ENCODE assay signal across 1 cellular context in genomic region chr7:87220734-87221215, GRCh38.
TF ChIP-seq lines count a peak whose summit lies in the region.

No MANE protein-coding gene starts in this region.

TF ChIP-seq in HepG2, 621 proteins besides CTCF, POLR2A, EP300 and RAD21 (continued from another document and continues in another):
- no peak for TF ChIP-seq IRF1 (CRISPR knock-in tag; IDR thresholded peaks at IDR 0.05; ENCODE audit: low read depth)
- TF ChIP-seq ZNF839 (CRISPR knock-in tag; IDR thresholded peaks at IDR 0.05; ENCODE audit: borderline replicate concordance): no peak
- no peak for TF ChIP-seq ADNP (CRISPR knock-in tag; IDR thresholded peaks at IDR 0.05)
- 0 out of 2 replicates have a peak, but pooled peaks have one; percentile 1 for TF ChIP-seq ZNF709 (CRISPR knock-in tag; IDR thresholded peaks at IDR 0.05)
- TF ChIP-seq STAG1 (CRISPR knock-in tag; IDR thresholded peaks at IDR 0.05): no peak
- no peak for TF ChIP-seq PATZ1 (CRISPR knock-in tag; IDR thresholded peaks at IDR 0.05)
- 0 out of 2 replicates have a peak, but pooled peaks have one; percentile 9 for TF ChIP-seq NCOA1 (CRISPR knock-in tag; IDR thresholded peaks at IDR 0.05)
- TF ChIP-seq NR2F1 (CRISPR knock-in tag; IDR thresholded peaks at IDR 0.05): no peak
- TF ChIP-seq YY1 (IDR thresholded peaks at IDR 0.05; ENCODE audit: insufficient read depth, insufficient replicate concordance, low read depth, low read length): no peak
- TF ChIP-seq HMG20B (CRISPR knock-in tag; conservative IDR thresholded peaks at IDR 0.05): peak; percentile 7; the same call in 1 of the 2 replicates
- TF ChIP-seq GPBP1L1 (CRISPR knock-in tag; IDR thresholded peaks at IDR 0.05): no peak
- TF ChIP-seq ZNF816 (CRISPR knock-in tag; IDR thresholded peaks at IDR 0.05; ENCODE audit: borderline replicate concordance): no peak
- TF ChIP-seq NR2F6 (IDR thresholded peaks at IDR 0.05): no peak
- no peak for TF ChIP-seq NR2F6 (CRISPR knock-in tag; IDR thresholded peaks at IDR 0.05)
- no peak for TF ChIP-seq THAP7 (CRISPR knock-in tag; IDR thresholded peaks at IDR 0.05)
- TF ChIP-seq NFIC (IDR thresholded peaks at IDR 0.05; ENCODE audit: low read length): no peak
- TF ChIP-seq NONO (IDR thresholded peaks at IDR 0.05): no peak
- peak; percentile 15; the same call in 1 of the 2 replicates for TF ChIP-seq NONO (CRISPR knock-in tag; conservative IDR thresholded peaks at IDR 0.05)
- peak; percentile 80 for TF ChIP-seq PHF21A (CRISPR knock-in tag; IDR thresholded peaks at IDR 0.05)
- peak; percentile 56; the same call in 1 of the 2 replicates for TF ChIP-seq ZNF605 (CRISPR knock-in tag; IDR thresholded peaks at IDR 0.05)
- TF ChIP-seq NPAS2 (CRISPR knock-in tag; IDR thresholded peaks at IDR 0.05; ENCODE audit: borderline replicate concordance): no peak
- TF ChIP-seq MXI1 (IDR thresholded peaks at IDR 0.05; ENCODE audit: borderline replicate concordance, low read depth, low read length): peak; percentile 1; the same call in 1 of the 3 replicates
- no peak for TF ChIP-seq FIP1L1 (IDR thresholded peaks at IDR 0.05; ENCODE audit: borderline replicate concordance, insufficient read depth, low read depth, low read length)
- no peak for TF ChIP-seq ZBTB40 (IDR thresholded peaks at IDR 0.05)
- no peak for TF ChIP-seq ZBTB40 (CRISPR knock-in tag; IDR thresholded peaks at IDR 0.05)
- TF ChIP-seq SMAD1 (CRISPR knock-in tag; IDR thresholded peaks at IDR 0.05; ENCODE audit: borderline replicate concordance, low read depth): no peak
- no peak for TF ChIP-seq RBFOX2 (IDR thresholded peaks at IDR 0.05; ENCODE audit: low read depth, low read length)
- no peak for TF ChIP-seq ZNF878 (CRISPR knock-in tag; IDR thresholded peaks at IDR 0.05)
- no peak for TF ChIP-seq ZSCAN30 (CRISPR knock-in tag; IDR thresholded peaks at IDR 0.05)
- TF ChIP-seq ZBED4 (CRISPR knock-in tag; IDR thresholded peaks at IDR 0.05; ENCODE audit: borderline replicate concordance): no peak
- 0 out of 2 replicates have a peak, but pooled peaks have one; percentile 5 for TF ChIP-seq GATAD1 (CRISPR knock-in tag; IDR thresholded peaks at IDR 0.05)
- no peak for TF ChIP-seq BCLAF1 (IDR thresholded peaks at IDR 0.05)
- TF ChIP-seq NKX3-1 (CRISPR knock-in tag; IDR thresholded peaks at IDR 0.05): no peak
- TF ChIP-seq ZNF513 (CRISPR knock-in tag; conservative IDR thresholded peaks at IDR 0.05): 0 out of 2 replicates have a peak, but pooled peaks have one; percentile 25
- TF ChIP-seq IKZF1 (IDR thresholded peaks at IDR 0.05): no peak
- no peak for TF ChIP-seq SAP130 (CRISPR knock-in tag; IDR thresholded peaks at IDR 0.05; ENCODE audit: low read depth)
- TF ChIP-seq ZSCAN25 (CRISPR knock-in tag; IDR thresholded peaks at IDR 0.05): no peak
